ENCODE assay signal across 19 cellular contexts in the genomic region with DNA sequence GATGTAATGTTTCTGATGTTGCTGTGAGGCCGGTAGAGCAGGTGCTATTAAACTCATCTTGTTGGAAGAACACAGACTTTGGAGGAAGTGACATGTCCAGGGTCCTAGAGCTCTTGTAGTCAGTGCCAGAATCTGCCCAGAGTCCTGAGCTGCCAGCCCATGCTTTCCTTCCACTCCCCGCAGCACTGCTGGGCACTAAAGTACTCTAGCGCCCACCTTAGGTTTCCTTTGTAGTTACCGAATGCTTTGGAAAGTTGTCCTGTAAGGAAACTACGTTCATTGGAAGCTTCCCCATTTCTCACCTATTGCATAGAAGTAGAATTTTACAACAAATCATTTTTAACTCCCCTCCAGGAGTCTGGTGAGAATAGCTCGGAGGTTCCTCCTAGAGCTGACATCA. TPM values are rescaled to one million over a fixed set of nuclear protein-coding genes. Genes with fewer than 3 reads are reported as not detected.
DNase-seq lines count a peak whose midpoint lies in the region; ATAC-seq and TF ChIP-seq lines count a peak whose summit lies in the region.
"Had no signal": no experiment of that assay in that cellular context is flagged by ENCODE, and none has a peak within 500 bp of the region (broad histone marks: within the 10 kb centered on the region; RNA-seq: fewer than 3 reads in every experiment).

No MANE protein-coding gene starts in this region.

- H3K9me2 ChIP-seq in HCT116 (ENCODE audit: insufficient read depth): no peaks in the 10 kb centered on the region

- H3K4me3 Mint-ChIP-seq in endodermal cell: no peak overlapping the region
- H3K4me3 Mint-ChIP-seq: B cell; CD4-positive, alpha-beta memory T cell; T-helper 17 cell had no signal

- H3K9me3 Mint-ChIP-seq in endodermal cell: no peaks in the 10 kb centered on the region
- H3K9me3 Mint-ChIP-seq: CD4-positive, alpha-beta memory T cell had no signal

- H2AFZ ChIP-seq in HCT116 (ENCODE audit: low read depth, low read length, poor library complexity, severe bottlenecking) (no peak overlapping the region), OCI-LY3 (ENCODE audit: low read depth, low read length) (no peak overlapping the region)

- peaks cover 4% of the 10 kb centered on the region for H3K27me3 Mint-ChIP-seq in endodermal cell (ENCODE audit: insufficient read depth)
- H3K27me3 Mint-ChIP-seq: B cell; CD4-positive, alpha-beta memory T cell; T-helper 17 cell had no signal

- H3K79me2 ChIP-seq in HCT116 (ENCODE audit: insufficient read depth, low read length) (no peaks in the 10 kb centered on the region), OCI-LY3 (ENCODE audit: low read length) (no peaks in the 10 kb centered on the region)

- TF ChIP-seq CTCF in HCT116 (IDR thresholded peaks at IDR 0.05 in 2 of 3, conservative IDR thresholded peaks at IDR 0.05 in 1 of 3; ENCODE audit: borderline replicate concordance in 1 of 3, insufficient read depth in 1 of 3, low read depth in 2 of 3, low read length in 2 of 3) (peak in 2 of 3 experiments; percentile 7 to 23; a peak in 2 of 6 replicates), OCI-LY3 (IDR thresholded peaks at IDR 0.05; ENCODE audit: low read depth, low read length) (peak; percentile 18; the same call in 1 of the 2 replicates), endodermal cell (conservative IDR thresholded peaks at IDR 0.05) (peak; percentile 65), RWPE1 (conservative IDR thresholded peaks at IDR 0.05; ENCODE audit: low read depth) (no peak)

- DNase-seq in HCT116 (ENCODE audit: low read depth, low spot score) (no peak), endodermal cell (peak; percentile 65), NCI-H446 treated with DMSO at 0.1 percent for 48 hours (lab: John Stamatoyannopoulos, UW) (no peak), RWPE1 (ENCODE audit: low spot score) (no peak), cerebellum (ENCODE audit: low spot score) (no peak)
- DNase-seq: Calu3; CD4-positive, alpha-beta memory T cell; DMS79; Kasumi-1; NCI-H1417; NCI-H187 treated with DMSO at 0.1 percent for 48 hours; NCI-H2171; NCI-H446; NCI-H748 treated with DMSO at 0.1 percent for 48 hours; SHP77 treated with DMSO at 0.1 percent for 48 hours; T-helper 17 cell had no signal

- H3K27ac Mint-ChIP-seq in endodermal cell: no peak overlapping the region
- H3K27ac Mint-ChIP-seq: B cell; CD4-positive, alpha-beta memory T cell; T-helper 17 cell had no signal

- H3K4me3 ChIP-seq in HCT116 (replicated peaks in 1 of 2; ENCODE audit: low read depth in 1 of 2, low read length in 2 of 2): no peak overlapping the region
- H3K4me3 ChIP-seq in OCI-LY3 (ENCODE audit: low read length): no peak overlapping the region
- H3K4me3 ChIP-seq in endodermal cell (ENCODE audit: low read length): no peak overlapping the region

- H3K9ac ChIP-seq in HCT116 (ENCODE audit: low read length): no peak overlapping the region
- H3K9ac ChIP-seq in OCI-LY3 (ENCODE audit: low read length): no peak overlapping the region
- no peak overlapping the region for H3K9ac ChIP-seq in endodermal cell (ENCODE audit: extremely low read depth, low read length, poor library complexity, severe bottlenecking)

- no peaks in the 10 kb centered on the region for H3K27me3 ChIP-seq in HCT116 (ENCODE audit: insufficient read depth, low read length)
- no peaks in the 10 kb centered on the region for H3K27me3 ChIP-seq in OCI-LY3 (ENCODE audit: low read depth, low read length)
- H3K27me3 ChIP-seq in endodermal cell (ENCODE audit: control insufficient read depth, insufficient read depth, low read length, poor library complexity, severe bottlenecking): no peaks in the 10 kb centered on the region

- 83 to 94% methylated on average over 6 of the region's 6 CpGs for WGBS in endodermal cell (ENCODE audit: insufficient coverage in 1 of 2, insufficient read length in 1 of 2), 2 experiments

- H3K4me2 ChIP-seq in HCT116 (ENCODE audit: low read length) (no peak overlapping the region), OCI-LY3 (ENCODE audit: low read length) (no peak overlapping the region)

- H4K20me1 ChIP-seq in HCT116 (ENCODE audit: insufficient read depth) (no peaks in the 10 kb centered on the region), OCI-LY3 (ENCODE audit: insufficient read depth, low read length) (no peaks in the 10 kb centered on the region; the same call in 1 of the 2 replicates)

- TF ChIP-seq RAD21 in HCT116 (IDR thresholded peaks at IDR 0.05; ENCODE audit: low read depth): peak; percentile 49

- H3K4me1 ChIP-seq in HCT116 (ENCODE audit: control insufficient read depth in 1 of 2, insufficient read depth in 2 of 2, low read length in 2 of 2) (peaks cover 6 to 10% of the 10 kb centered on the region in 2 experiments), OCI-LY3 (ENCODE audit: low read length) (peaks cover 18% of the 10 kb centered on the region), endodermal cell (ENCODE audit: control insufficient read depth, insufficient read depth, low read length) (peaks cover 3% of the 10 kb centered on the region)

- CTCF ChIA-PET in HCT116 (lab: Charles Lee) (interaction anchor here (0.8 to 1.5 kb wide), 6 partner anchors 10 to 59 kb away, joined by 3 to 12 read pairs (median 3); a partner anchor contains a TSS), RWPE1 (lab: Yijun Ruan, JAX) (no interaction called here)

- no peaks in the 10 kb centered on the region for H3K36me3 Mint-ChIP-seq in endodermal cell (ENCODE audit: low read depth)

- RAD21 ChIA-PET in HCT116 (lab: Charles Lee; ENCODE audit: low non-redundant PET in 1 of 2, low total read pairs in 2 of 2, uncharacterized antibody in 2 of 2, unreplicated experiment in 2 of 2): no interaction called here

- intact Hi-C loops in HCT116 (cut with micrococcal nuclease): no loop called here

- TF ChIP-seq POLR2A in HCT116 (IDR thresholded peaks at IDR 0.05; ENCODE audit: borderline replicate concordance, extremely low read depth, insufficient read depth, insufficient read length): no peak

- ATAC-seq in HCT116 (no peak), HG03097 (IDR thresholded peaks at IDR 0.05; ENCODE audit: low FRiP score, unreplicated experiment) (no peak)
- ATAC-seq: T-helper 17 cell had no signal

- H3K4me1 Mint-ChIP-seq in endodermal cell: peaks cover 4% of the 10 kb centered on the region

- POLR2A ChIA-PET in HCT116 (lab: Charles Lee): interaction anchor here (1.4 kb wide), 1 partner anchor 11 kb away, joined by 4 read pairs; a partner anchor contains a TSS
- POLR2A ChIA-PET in RWPE1 (lab: Yijun Ruan, JAX; ENCODE audit: low non-redundant PET): no interaction called here

- H3K9me3 ChIP-seq in HCT116 (ENCODE audit: control insufficient read depth in 1 of 2, insufficient read depth in 1 of 2, low read depth in 1 of 2, low read length in 2 of 2): no peaks in the 10 kb centered on the region
- no peaks in the 10 kb centered on the region for H3K9me3 ChIP-seq in OCI-LY3 (ENCODE audit: insufficient read depth, low read length)
- H3K9me3 ChIP-seq in endodermal cell (ENCODE audit: control insufficient read depth, low read length): no peaks in the 10 kb centered on the region

- H3K27ac ChIP-seq in HCT116 (ENCODE audit: low read depth, low read length) (no peak overlapping the region), OCI-LY3 (ENCODE audit: low read length) (no peak overlapping the region), endodermal cell (ENCODE audit: low read depth, low read length) (no peak overlapping the region), RWPE1 (no peak overlapping the region)

- no TSS peak for BruUV-seq in HCT116 (replicated peaks; lab: Mats Ljungman, UMichigan)

- H3K36me3 ChIP-seq in HCT116 (ENCODE audit: control insufficient read depth in 1 of 2, insufficient read depth in 2 of 2, low read length in 2 of 2) (no peaks in the 10 kb centered on the region), OCI-LY3 (replicated peaks; ENCODE audit: low read depth, low read length) (no peaks in the 10 kb centered on the region), endodermal cell (ENCODE audit: control insufficient read depth, insufficient read depth, low read length) (no peaks in the 10 kb centered on the region)

TF ChIP-seq in HCT116, 20 proteins besides CTCF, POLR2A, EP300 and RAD21 (continues in another document):
- TF ChIP-seq, protein P1, sequence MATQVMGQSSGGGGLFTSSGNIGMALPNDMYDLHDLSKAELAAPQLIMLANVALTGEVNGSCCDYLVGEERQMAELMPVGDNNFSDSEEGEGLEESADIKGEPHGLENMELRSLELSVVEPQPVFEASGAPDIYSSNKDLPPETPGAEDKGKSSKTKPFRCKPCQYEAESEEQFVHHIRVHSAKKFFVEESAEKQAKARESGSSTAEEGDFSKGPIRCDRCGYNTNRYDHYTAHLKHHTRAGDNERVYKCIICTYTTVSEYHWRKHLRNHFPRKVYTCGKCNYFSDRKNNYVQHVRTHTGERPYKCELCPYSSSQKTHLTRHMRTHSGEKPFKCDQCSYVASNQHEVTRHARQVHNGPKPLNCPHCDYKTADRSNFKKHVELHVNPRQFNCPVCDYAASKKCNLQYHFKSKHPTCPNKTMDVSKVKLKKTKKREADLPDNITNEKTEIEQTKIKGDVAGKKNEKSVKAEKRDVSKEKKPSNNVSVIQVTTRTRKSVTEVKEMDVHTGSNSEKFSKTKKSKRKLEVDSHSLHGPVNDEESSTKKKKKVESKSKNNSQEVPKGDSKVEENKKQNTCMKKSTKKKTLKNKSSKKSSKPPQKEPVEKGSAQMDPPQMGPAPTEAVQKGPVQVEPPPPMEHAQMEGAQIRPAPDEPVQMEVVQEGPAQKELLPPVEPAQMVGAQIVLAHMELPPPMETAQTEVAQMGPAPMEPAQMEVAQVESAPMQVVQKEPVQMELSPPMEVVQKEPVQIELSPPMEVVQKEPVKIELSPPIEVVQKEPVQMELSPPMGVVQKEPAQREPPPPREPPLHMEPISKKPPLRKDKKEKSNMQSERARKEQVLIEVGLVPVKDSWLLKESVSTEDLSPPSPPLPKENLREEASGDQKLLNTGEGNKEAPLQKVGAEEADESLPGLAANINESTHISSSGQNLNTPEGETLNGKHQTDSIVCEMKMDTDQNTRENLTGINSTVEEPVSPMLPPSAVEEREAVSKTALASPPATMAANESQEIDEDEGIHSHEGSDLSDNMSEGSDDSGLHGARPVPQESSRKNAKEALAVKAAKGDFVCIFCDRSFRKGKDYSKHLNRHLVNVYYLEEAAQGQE (IDR thresholded peaks at IDR 0.05; ENCODE audit: low read depth): no peak
- TF ChIP-seq FOSL1 (IDR thresholded peaks at IDR 0.05; ENCODE audit: low read depth): no peak
- no peak for TF ChIP-seq ELF1 (IDR thresholded peaks at IDR 0.05; ENCODE audit: borderline replicate concordance, low read depth)
- TF ChIP-seq EZH2 (IDR thresholded peaks at IDR 0.05): no peak
- no peak for TF ChIP-seq TCF7L2 (IDR thresholded peaks at IDR 0.05; ENCODE audit: borderline replicate concordance, extremely low read depth, insufficient read depth, insufficient read length)
- TF ChIP-seq SRF (IDR thresholded peaks at IDR 0.05; ENCODE audit: low read depth): no peak

RNA-seq across cellular contexts. Expression of a gene that starts 11.0 kb away (rescaled TPM):
- total RNA-seq in HCT116 (2021; ENCODE audit: unreplicated experiment) (8.5 TPM), endodermal cell (10 to 100 TPM in 1 of 2 donors, 1 to 10 TPM in 1; 8.3 to 15.6 TPM), cerebellum (18.5 TPM)
- 6.1 and 7.8 TPM in 2 replicates for polyA plus RNA-seq in HCT116 (2012)
- 8.8 TPM for polyA plus RNA-seq in endodermal cell (2013, experiment 1 of 2)
- 8.9 TPM for polyA plus RNA-seq in endodermal cell (2013, experiment 2 of 2)

RNA-seq across cellular contexts. Expression of a gene that starts 24.6 kb away (rescaled TPM):
- total RNA-seq in HCT116 (2021; ENCODE audit: unreplicated experiment) (25.5 TPM), endodermal cell (10 to 100 TPM; 15.3 to 16.1 TPM), cerebellum (100 TPM)
- 19.7 and 22.9 TPM in 2 replicates for polyA plus RNA-seq in HCT116 (2012)
- 30.6 TPM for polyA plus RNA-seq in endodermal cell (2013, experiment 1 of 2)
- polyA plus RNA-seq in endodermal cell (2013, experiment 2 of 2): 28.9 TPM
